ENCODE assay signal across 9 cellular contexts in the genomic region with DNA sequence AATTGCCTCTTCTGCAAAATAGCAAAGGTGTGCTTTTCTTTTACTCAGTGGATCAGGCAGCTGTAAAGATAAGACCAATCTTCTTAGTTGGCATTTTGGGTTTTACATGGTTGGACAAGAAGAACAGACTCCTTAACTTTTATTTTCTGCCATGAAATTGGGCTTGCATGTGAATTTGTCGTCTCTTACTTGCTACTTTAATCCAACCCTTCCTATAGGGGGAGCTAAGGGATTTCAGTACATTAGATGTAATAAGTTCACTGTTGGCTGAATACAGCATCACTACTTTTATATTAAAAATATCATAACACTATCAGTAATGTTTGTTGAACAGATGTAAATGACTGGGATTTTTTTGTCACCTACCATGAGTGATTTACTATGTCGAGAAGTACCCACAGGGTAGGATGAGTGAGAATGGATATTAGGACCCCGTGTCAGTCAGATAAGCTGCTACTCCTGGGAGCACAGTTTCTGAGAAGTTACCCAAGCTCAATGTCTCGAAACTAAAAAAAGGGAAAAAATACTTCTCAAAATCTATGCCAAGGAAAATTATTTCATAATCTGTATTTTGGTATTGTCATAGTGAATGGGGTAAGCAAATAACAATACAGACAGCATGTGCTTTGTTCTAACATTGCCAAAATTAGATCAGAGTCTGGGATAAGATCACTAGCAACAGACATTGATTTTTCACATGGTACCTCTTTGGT.
DNase-seq lines count a peak whose midpoint lies in the region; ATAC-seq and TF ChIP-seq lines count a peak whose summit lies in the region.
"Had no signal": no experiment of that assay in that cellular context is flagged by ENCODE, and none has a peak within 500 bp of the region (broad histone marks: within the 10 kb centered on the region; RNA-seq: fewer than 3 reads in every experiment).

No MANE protein-coding gene starts in this region.

- intact Hi-C loops in left colon (cut with DNase I, micrococcal nuclease) (no loop called here), uterus (cut with DNase I; ENCODE audit: low total_unique reads) (no loop called here)

- peaks cover 44% of the 10 kb centered on the region for H3K4me1 Mint-ChIP-seq in HFFc6 (ENCODE audit: low read depth)

- H3K4me3 Mint-ChIP-seq in HFFc6: no peak overlapping the region
- H3K4me3 Mint-ChIP-seq: stimulated activated naive B cell treated with anti-CD40 and anti-IgM and Interleukin-4, amounts not matched to agents 10 μg/mL and 1 μg/mL and 100 μg/mL, for 72 hours had no signal

- ATAC-seq in left colon: peak; percentile 37
- ATAC-seq in HG02852 (IDR thresholded peaks at IDR 0.05; ENCODE audit: unreplicated experiment): no peak
- no peak for ATAC-seq in GM21447 (IDR thresholded peaks at IDR 0.05; ENCODE audit: unreplicated experiment)

- peak; percentile 61 for TF ChIP-seq CTCF in C4-2B (conservative IDR thresholded peaks at IDR 0.05)
- peak; percentile 74 for TF ChIP-seq CTCF in HFFc6 (IDR thresholded peaks at IDR 0.05)
- TF ChIP-seq CTCF in uterus (IDR thresholded peaks at IDR 0.05): no peak

- no peaks in the 10 kb centered on the region for H3K9me3 ChIP-seq in uterus

- no peak for TF ChIP-seq POLR2A in uterus (IDR thresholded peaks at IDR 0.05)

- no peaks in the 10 kb centered on the region for H3K9me3 Mint-ChIP-seq in HFFc6
- H3K9me3 Mint-ChIP-seq: stimulated activated naive B cell treated with anti-CD40 and anti-IgM and Interleukin-4, amounts not matched to agents 10 μg/mL and 1 μg/mL and 100 μg/mL, for 72 hours had no signal

- no peaks in the 10 kb centered on the region for H3K27me3 ChIP-seq in uterus

- no peaks in the 10 kb centered on the region for H3K36me3 ChIP-seq in uterus

- peaks cover 5% of the 10 kb centered on the region; the same call in 1 of the 2 replicates for H3K36me3 Mint-ChIP-seq in HFFc6 (ENCODE audit: low read depth)
- H3K36me3 Mint-ChIP-seq: stimulated activated naive B cell treated with anti-CD40 and anti-IgM and Interleukin-4, amounts not matched to agents 10 μg/mL and 1 μg/mL and 100 μg/mL, for 72 hours had no signal

- H3K4me3 ChIP-seq in uterus: no peak overlapping the region

- H3K27ac Mint-ChIP-seq in HFFc6: no peak overlapping the region
- H3K27ac Mint-ChIP-seq: stimulated activated naive B cell treated with anti-CD40 and anti-IgM and Interleukin-4, amounts not matched to agents 10 μg/mL and 1 μg/mL and 100 μg/mL, for 72 hours had no signal

- no peaks in the 10 kb centered on the region; the same call in 1 of the 2 replicates for H3K27me3 Mint-ChIP-seq in HFFc6 (ENCODE audit: insufficient read depth)
- H3K27me3 Mint-ChIP-seq: stimulated activated naive B cell treated with anti-CD40 and anti-IgM and Interleukin-4, amounts not matched to agents 10 μg/mL and 1 μg/mL and 100 μg/mL, for 72 hours had no signal

- no peaks in the 10 kb centered on the region for H3K4me1 ChIP-seq in uterus

- H3K27ac ChIP-seq in C4-2B (no peak overlapping the region), uterus (no peak overlapping the region)

- peak; percentile 21 for DNase-seq in HFFc6
- peak; percentile 65 for DNase-seq in amniotic epithelial cell (ENCODE audit: low read depth)
- no peak for DNase-seq in left colon
- DNase-seq in uterus: no peak
- DNase-seq in COLO668 (lab: John Stamatoyannopoulos, UW; ENCODE audit: unreplicated experiment): no peak
- DNase-seq: stimulated activated naive B cell treated with anti-CD40 and anti-IgM and Interleukin-4, amounts not matched to agents 10 μg/mL and 1 μg/mL and 100 μg/mL, for 72 hours had no signal

Comparison
In these comparisons a context has a peak if more than half of its experiments do, and no peak if none do; other contexts are left out.
1. CTCF ChIP-seq: peak in C4-2B (single experiment) and HFFc6 (single experiment); none in uterus (0 of 4).
2. DNase-seq: peak in HFFc6 (single experiment) and amniotic epithelial cell (single experiment); none in left colon (0 of 2), uterus (0 of 2) and COLO668 (single experiment).